1 cellular context compared by ENCODE assay signal in the genomic region with DNA sequence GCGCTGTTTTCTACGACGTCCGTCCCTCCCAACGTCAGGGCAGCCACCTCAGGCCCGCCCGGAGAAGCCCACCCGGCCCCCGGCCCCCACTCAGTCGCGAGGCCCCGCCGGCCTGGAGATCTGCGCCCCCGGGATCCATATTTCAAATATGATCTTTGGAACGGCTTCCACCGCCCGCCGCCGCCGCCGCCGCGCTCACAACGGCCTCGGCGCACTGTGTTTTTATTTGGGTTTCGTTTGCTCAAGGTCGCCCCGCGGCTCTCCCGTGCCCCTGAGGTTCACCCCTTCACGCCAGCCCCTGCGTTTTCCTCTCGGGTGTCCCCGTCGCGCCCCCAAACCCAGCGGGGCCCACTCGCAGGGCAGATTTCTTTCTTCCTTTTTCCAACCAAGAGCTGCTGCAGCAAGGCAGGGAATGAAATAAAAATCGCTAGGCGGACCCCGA.
TF ChIP-seq lines count a peak whose summit lies in the region.

No MANE protein-coding gene starts in this region.

TF ChIP-seq in H1, 55 proteins besides CTCF, POLR2A, EP300 and RAD21:
- TF ChIP-seq CBX8 (IDR thresholded peaks at IDR 0.05; ENCODE audit: borderline replicate concordance, low read depth, low read length) (peak; percentile 44; the same call in 1 of the 2 replicates), KDM1A (IDR thresholded peaks at IDR 0.05; ENCODE audit: borderline replicate concordance, low read length) (no peak), RNF2 (IDR thresholded peaks at IDR 0.05; ENCODE audit: borderline replicate concordance, low read depth, low read length, missing control alignments, poor library complexity, severe bottlenecking) (peak; percentile 61), RXRA (IDR thresholded peaks at IDR 0.05; ENCODE audit: insufficient read depth, low read depth, low read length) (no peak), FOSL1 (IDR thresholded peaks at IDR 0.05; ENCODE audit: insufficient read depth, low read depth, low read length) (no peak), EZH2 (IDR thresholded peaks at IDR 0.05; ENCODE audit: low read depth, low read length, severe bottlenecking) (peak; percentile 91), KDM4A (IDR thresholded peaks at IDR 0.05; ENCODE audit: low read depth, low read length, severe bottlenecking) (peak; percentile 6)
